1 cellular context compared by ENCODE assay signal in genomic region chr1:17293681-17294415, GRCh38.
A peak's percentile ranks its signal among the peaks of the same experiment; 100 is the strongest.
TF ChIP-seq lines count a peak whose summit lies in the region.

No MANE protein-coding gene starts in this region.

TF ChIP-seq in A549, 52 proteins besides CTCF, POLR2A, EP300 and RAD21:
- TF ChIP-seq FOSL2 (IDR thresholded peaks at IDR 0.05): no peak
- peak; percentile 18; the same call in 1 of the 2 replicates for TF ChIP-seq FOSL2 (CRISPR knock-in tag; IDR thresholded peaks at IDR 0.05)
- TF ChIP-seq GATA3 (IDR thresholded peaks at IDR 0.05; ENCODE audit: borderline replicate concordance): no peak
TF ChIP-seq in A549: peak in this region for 1.
